Comparison of ENCODE assay signal across 16 cellular contexts in genomic region chr5:76144892-76145291, GRCh38.
A peak's percentile ranks its signal among the peaks of the same experiment; 100 is the strongest.
DNase-seq lines count a peak whose midpoint lies in the region; ATAC-seq and TF ChIP-seq lines count a peak whose summit lies in the region.
"Had no signal": no experiment of that assay in that cellular context is flagged by ENCODE, and none has a peak within 500 bp of the region (broad histone marks: within the 10 kb centered on the region; RNA-seq: fewer than 3 reads in every experiment).

No MANE protein-coding gene starts in this region.

- H3K4me2 ChIP-seq in neural progenitor cell: no peak overlapping the region
- H3K4me2 ChIP-seq: BLaER1 treated with 17β-estradiol and CSF1 and Interleukin-3, amounts not matched to agents 10 nM and 100 nM had no signal

- H3K4me3 Mint-ChIP-seq in activated T-helper 17 cell treated with anti-CD3 and anti-CD28 coated beads, Interleukin-2, amount 50 U/mL, for 72 hours: no peak overlapping the region
- no peak overlapping the region for H3K4me3 Mint-ChIP-seq in neural progenitor cell
- H3K4me3 Mint-ChIP-seq: CD4-positive, CD25-positive, alpha-beta regulatory T cell; HFFc6 had no signal

- peaks cover 5% of the 10 kb centered on the region for H3F3A ChIP-seq in neural progenitor cell (ENCODE audit: low read depth)

- H3K4me1 Mint-ChIP-seq in activated T-helper 17 cell treated with anti-CD3 and anti-CD28 coated beads, Interleukin-2, amount 50 U/mL, for 72 hours: no peaks in the 10 kb centered on the region
- H3K4me1 Mint-ChIP-seq in neural progenitor cell: peaks cover 28% of the 10 kb centered on the region
- H3K4me1 Mint-ChIP-seq: CD4-positive, CD25-positive, alpha-beta regulatory T cell had no signal

- no peaks in the 10 kb centered on the region for H3K9me3 Mint-ChIP-seq in activated T-helper 17 cell treated with anti-CD3 and anti-CD28 coated beads, Interleukin-2, amount 50 U/mL, for 72 hours
- peaks cover 4% of the 10 kb centered on the region for H3K9me3 Mint-ChIP-seq in neural progenitor cell
- H3K9me3 Mint-ChIP-seq: CD4-positive, CD25-positive, alpha-beta regulatory T cell had no signal

- no peaks in the 10 kb centered on the region for H4K20me1 ChIP-seq in neural progenitor cell (ENCODE audit: low read depth)
- H4K20me1 ChIP-seq: BLaER1 treated with 17β-estradiol and CSF1 and Interleukin-3, amounts not matched to agents 10 nM and 100 nM had no signal

- no peaks in the 10 kb centered on the region for H3K36me3 ChIP-seq in neural progenitor cell
- H3K36me3 ChIP-seq: BLaER1 treated with 17β-estradiol and CSF1 and Interleukin-3, amounts not matched to agents 10 nM and 100 nM had no signal

- no peak overlapping the region for H2AFZ ChIP-seq in neural progenitor cell (replicated peaks)
- H2AFZ ChIP-seq: GM23248 had no signal

- ATAC-seq in activated T-helper 17 cell treated with anti-CD3 and anti-CD28 coated beads, Interleukin-2, amount 50 U/mL, for 72 hours (replicated peaks): no peak

- no peak overlapping the region for H3K9ac ChIP-seq in neural progenitor cell
- H3K9ac ChIP-seq: BLaER1 treated with 17β-estradiol and CSF1 and Interleukin-3, amounts not matched to agents 10 nM and 100 nM; GM23248 had no signal

- H3K27ac Mint-ChIP-seq in activated T-helper 17 cell treated with anti-CD3 and anti-CD28 coated beads, Interleukin-2, amount 50 U/mL, for 72 hours: peak overlapping the region; percentile 52
- no peak overlapping the region for H3K27ac Mint-ChIP-seq in neural progenitor cell
- H3K27ac Mint-ChIP-seq: CD4-positive, CD25-positive, alpha-beta regulatory T cell; HFFc6 had no signal

- TF ChIP-seq CTCF in neural progenitor cell (IDR thresholded peaks at IDR 0.05): no peak

- no peak overlapping the region for H3K4me3 ChIP-seq in neural progenitor cell
- H3K4me3 ChIP-seq: BLaER1 treated with 17β-estradiol and CSF1 and Interleukin-3, amounts not matched to agents 10 nM and 100 nM; GM23248 had no signal

- H3K27ac ChIP-seq in neural progenitor cell: peak overlapping the region; percentile 9
- H3K27ac ChIP-seq: 22Rv1; BLaER1 treated with 17β-estradiol and CSF1 and Interleukin-3, amounts not matched to agents 10 nM and 100 nM; GM23248 had no signal

- H3K79me2 ChIP-seq in neural progenitor cell (ENCODE audit: low read depth): no peaks in the 10 kb centered on the region

- no peaks in the 10 kb centered on the region for H3K27me3 ChIP-seq in neural progenitor cell
- H3K27me3 ChIP-seq: BLaER1 treated with 17β-estradiol and CSF1 and Interleukin-3, amounts not matched to agents 10 nM and 100 nM had no signal

- peak; percentile 11 for DNase-seq in NCI-H82 (lab: John Stamatoyannopoulos, UW)
- no peak for DNase-seq in NCI-H82 treated with DMSO at 0.1 percent for 48 hours (lab: John Stamatoyannopoulos, UW; ENCODE audit: unreplicated experiment)
- peak; percentile 36 for DNase-seq in iPS DF 4.7 (ENCODE audit: extremely low read depth, low spot score)
- no peak for DNase-seq in neural progenitor cell (ENCODE audit: low spot score)
- no peak for DNase-seq in amygdala (lab: John Stamatoyannopoulos, UW)
- no peak for DNase-seq in activated effector memory CD4-positive, alpha-beta T cell treated with anti-CD3 and anti-CD28 coated beads, Interleukin-2, amount 50 U/mL, for 16 hours
- DNase-seq in NCI-H1048 (lab: John Stamatoyannopoulos, UW): no peak
- DNase-seq: AML-193; CD4-positive, CD25-positive, alpha-beta regulatory T cell; DMS53; GM23248; HCEC 1CT; HFFc6 had no signal

- no peaks in the 10 kb centered on the region for H3K27me3 Mint-ChIP-seq in activated T-helper 17 cell treated with anti-CD3 and anti-CD28 coated beads, Interleukin-2, amount 50 U/mL, for 72 hours
- H3K27me3 Mint-ChIP-seq in neural progenitor cell (ENCODE audit: insufficient read depth, low read depth): peaks cover 3% of the 10 kb centered on the region

- H3K36me3 Mint-ChIP-seq in activated T-helper 17 cell treated with anti-CD3 and anti-CD28 coated beads, Interleukin-2, amount 50 U/mL, for 72 hours (ENCODE audit: low read depth): no peaks in the 10 kb centered on the region
- H3K36me3 Mint-ChIP-seq in neural progenitor cell: peaks cover 6% of the 10 kb centered on the region
- H3K36me3 Mint-ChIP-seq: CD4-positive, CD25-positive, alpha-beta regulatory T cell had no signal

- peaks cover 7% of the 10 kb centered on the region for H3K4me1 ChIP-seq in neural progenitor cell
- H3K4me1 ChIP-seq: BLaER1 treated with 17β-estradiol and CSF1 and Interleukin-3, amounts not matched to agents 10 nM and 100 nM had no signal

- H3K9me3 ChIP-seq in neural progenitor cell (ENCODE audit: low read depth): no peaks in the 10 kb centered on the region
- H3K9me3 ChIP-seq: BLaER1 treated with 17β-estradiol and CSF1 and Interleukin-3, amounts not matched to agents 10 nM and 100 nM had no signal

Comparison
In these comparisons a context has a peak if more than half of its experiments do, and no peak if none do; other contexts are left out.
1. DNase-seq: peak in NCI-H82 (single experiment) and iPS DF 4.7 (single experiment); none in NCI-H82 treated with DMSO at 0.1 percent for 48 hours (single experiment), neural progenitor cell (single experiment), amygdala (0 of 56), activated effector memory CD4-positive, alpha-beta T cell treated with anti-CD3 and anti-CD28 coated beads, Interleukin-2, amount 50 U/mL, for 16 hours (single experiment) and NCI-H1048 (single experiment).